8 cellular contexts compared by ENCODE assay signal in the genomic region with DNA sequence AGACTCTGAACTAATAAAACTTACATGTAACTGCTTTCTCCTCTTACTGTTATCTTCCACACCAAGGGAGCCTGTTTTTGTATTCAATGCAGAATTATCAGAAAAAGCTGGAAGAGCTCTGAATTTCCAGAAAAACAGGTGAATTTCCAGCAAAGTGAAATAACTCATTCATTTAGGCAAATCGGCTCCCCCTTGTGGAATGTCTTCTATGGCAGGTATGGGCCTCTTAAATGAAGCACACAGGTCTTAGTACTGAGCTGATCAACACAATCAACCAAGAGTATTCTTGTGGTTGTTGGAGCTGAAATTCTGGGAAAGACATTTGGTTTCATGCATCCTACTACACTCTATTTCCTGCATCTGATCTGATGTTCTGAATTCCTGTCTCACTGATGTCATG. TPM values are rescaled to one million over a fixed set of nuclear protein-coding genes. Genes with fewer than 3 reads are reported as not detected.
DNase-seq lines count a peak whose midpoint lies in the region; ATAC-seq and TF ChIP-seq lines count a peak whose summit lies in the region.

No MANE protein-coding gene starts in this region.

- no peaks in the 10 kb centered on the region for H3K4me1 ChIP-seq in DOHH2 (ENCODE audit: control insufficient read depth, low read length)
- peaks cover 0 to 2% (median 1%) of the 10 kb centered on the region in 4 donors for H3K4me1 ChIP-seq in liver (ENCODE audit: control insufficient read depth in 4 of 4, insufficient read depth in 4 of 4, low read length in 3 of 4)

- ATAC-seq in HG03460 (IDR thresholded peaks at IDR 0.05; ENCODE audit: unreplicated experiment), result no peak
- no peak for ATAC-seq in HG02571 (IDR thresholded peaks at IDR 0.05; ENCODE audit: unreplicated experiment)

- H3K27me3 ChIP-seq in DOHH2 (ENCODE audit: control insufficient read depth, low read length) (peaks cover 1% of the 10 kb centered on the region), WERI-Rb-1 (ENCODE audit: insufficient read depth, low read depth, severe bottlenecking) (no peaks in the 10 kb centered on the region), liver (ENCODE audit: control insufficient read depth in 4 of 4, insufficient read depth in 4 of 4, low read length in 3 of 4) (no peaks in the 10 kb centered on the region)

- POLR2A ChIA-PET in activated CD4-positive, alpha-beta memory T cell treated with anti-CD3 and anti-CD28 coated beads, Interleukin-2, amount 10 ng/mL, durations not matched to agents 7 days and 5 days (lab: Charles Lee), result no interaction called here

- TF ChIP-seq EP300 in Ishikawa (IDR thresholded peaks at IDR 0.05; ENCODE audit: borderline replicate concordance), result no peak

- no peaks in the 10 kb centered on the region for H3K79me2 ChIP-seq in DOHH2 (ENCODE audit: control insufficient read depth, low read length)

- no peak overlapping the region for H3K9ac ChIP-seq in liver (ENCODE audit: low read depth in 1 of 2, low read length in 2 of 2)

- H4K20me1 ChIP-seq in DOHH2 (ENCODE audit: control insufficient read depth, insufficient read depth, low read depth, low read length), result no peaks in the 10 kb centered on the region

- 12% methylated on average over 1 of the region's 1 CpG for WGBS in liver

- H3K4me2 ChIP-seq in DOHH2 (ENCODE audit: low read length), result no peak overlapping the region

- peak; percentile 58 for TF ChIP-seq RAD21 in Ishikawa (IDR thresholded peaks at IDR 0.05; ENCODE audit: low read depth)
- peak; percentile 82 to 88 for TF ChIP-seq RAD21 in liver (IDR thresholded peaks at IDR 0.05)

- H3K4me1 Mint-ChIP-seq in activated CD4-positive, alpha-beta memory T cell treated with anti-CD3 and anti-CD28 coated beads, Interleukin-2, amount 10 ng/mL, durations not matched to agents 7 days and 5 days, result no peaks in the 10 kb centered on the region

- H3K4me3 Mint-ChIP-seq in activated CD4-positive, alpha-beta memory T cell treated with anti-CD3 and anti-CD28 coated beads, Interleukin-2, amount 10 ng/mL, durations not matched to agents 7 days and 5 days, result no peak overlapping the region

- no peaks in the 10 kb centered on the region for H3K9me3 Mint-ChIP-seq in activated CD4-positive, alpha-beta memory T cell treated with anti-CD3 and anti-CD28 coated beads, Interleukin-2, amount 10 ng/mL, durations not matched to agents 7 days and 5 days

- no peaks in the 10 kb centered on the region for H3K9me3 ChIP-seq in DOHH2 (ENCODE audit: control insufficient read depth, insufficient read depth, low read length)
- no peaks in the 10 kb centered on the region for H3K9me3 ChIP-seq in WERI-Rb-1 (ENCODE audit: severe bottlenecking)
- H3K9me3 ChIP-seq in liver (ENCODE audit: control insufficient read depth in 4 of 4, low read length in 3 of 4), result no peaks in the 10 kb centered on the region

- CTCF ChIA-PET in activated CD4-positive, alpha-beta memory T cell treated with anti-CD3 and anti-CD28 coated beads, Interleukin-2, amount 10 ng/mL, durations not matched to agents 7 days and 5 days (lab: Charles Lee), result interaction anchor here (1.1 kb wide), 1 partner anchor 9 kb away, joined by 3 read pairs; no protein-coding TSS in a partner anchor

- no peaks in the 10 kb centered on the region for H3K36me3 ChIP-seq in DOHH2 (ENCODE audit: control insufficient read depth, low read length)
- no peaks in the 10 kb centered on the region for H3K36me3 ChIP-seq in WERI-Rb-1
- no peaks in the 10 kb centered on the region for H3K36me3 ChIP-seq in liver (ENCODE audit: control insufficient read depth in 4 of 4, insufficient read depth in 3 of 4, low read depth in 1 of 4, low read length in 3 of 4)

- no peaks in the 10 kb centered on the region for H3K36me3 Mint-ChIP-seq in activated CD4-positive, alpha-beta memory T cell treated with anti-CD3 and anti-CD28 coated beads, Interleukin-2, amount 10 ng/mL, durations not matched to agents 7 days and 5 days (ENCODE audit: low read depth)

- peak; percentile 47 for TF ChIP-seq CTCF in DOHH2 (IDR thresholded peaks at IDR 0.05; ENCODE audit: low read depth, low read length, poor library complexity, severe bottlenecking)
- TF ChIP-seq CTCF in WERI-Rb-1 (IDR thresholded peaks at IDR 0.05; ENCODE audit: low read depth, low read length), result peak; percentile 48
- TF ChIP-seq CTCF in liver (IDR thresholded peaks at IDR 0.05; ENCODE audit: low read depth, low read length, missing input control), result peak; percentile 63

- DNase-seq in WERI-Rb-1, result peak; percentile 38
- DNase-seq in activated CD4-positive, alpha-beta memory T cell treated with anti-CD3 and anti-CD28 coated beads, Interleukin-2, amount 10 ng/mL, durations not matched to agents 7 days and 5 days, result no peak
- no peak for DNase-seq in dedifferentiated amniotic fluid mesenchymal stem cell (ENCODE audit: extremely low spot score)

- H3K27ac ChIP-seq in DOHH2 (ENCODE audit: low read depth, low read length) (no peak overlapping the region), WERI-Rb-1 (no peak overlapping the region), liver (ENCODE audit: low read depth in 1 of 2, low read length in 2 of 2) (no peak overlapping the region)

- H3K4me3 ChIP-seq in DOHH2 (ENCODE audit: low read length) (no peak overlapping the region), WERI-Rb-1 (ENCODE audit: low read depth, low read length) (no peak overlapping the region), liver (ENCODE audit: low read depth in 1 of 3, low read length in 3 of 3) (no peak overlapping the region)

- no peaks in the 10 kb centered on the region for H3K9me2 ChIP-seq in DOHH2 (replicated peaks; ENCODE audit: control insufficient read depth, low read length)

- H3K27ac Mint-ChIP-seq in activated CD4-positive, alpha-beta memory T cell treated with anti-CD3 and anti-CD28 coated beads, Interleukin-2, amount 10 ng/mL, durations not matched to agents 7 days and 5 days, result no peak overlapping the region

- no peaks in the 10 kb centered on the region for H3K27me3 Mint-ChIP-seq in activated CD4-positive, alpha-beta memory T cell treated with anti-CD3 and anti-CD28 coated beads, Interleukin-2, amount 10 ng/mL, durations not matched to agents 7 days and 5 days

- H3F3A ChIP-seq in DOHH2 (ENCODE audit: control insufficient read depth, insufficient read depth), result no peaks in the 10 kb centered on the region

TF ChIP-seq in Ishikawa, 13 proteins besides CTCF, POLR2A, EP300 and RAD21 (continues in another document):
- no peak for TF ChIP-seq YY1 (IDR thresholded peaks at IDR 0.05; ENCODE audit: low read depth)
- TF ChIP-seq, protein P1, sequence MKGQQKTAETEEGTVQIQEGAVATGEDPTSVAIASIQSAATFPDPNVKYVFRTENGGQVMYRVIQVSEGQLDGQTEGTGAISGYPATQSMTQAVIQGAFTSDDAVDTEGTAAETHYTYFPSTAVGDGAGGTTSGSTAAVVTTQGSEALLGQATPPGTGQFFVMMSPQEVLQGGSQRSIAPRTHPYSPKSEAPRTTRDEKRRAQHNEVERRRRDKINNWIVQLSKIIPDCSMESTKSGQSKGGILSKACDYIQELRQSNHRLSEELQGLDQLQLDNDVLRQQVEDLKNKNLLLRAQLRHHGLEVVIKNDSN (IDR thresholded peaks at IDR 0.05), result no peak
- TF ChIP-seq NFIC (IDR thresholded peaks at IDR 0.05), result no peak
- no peak for TF ChIP-seq CREB1 (IDR thresholded peaks at IDR 0.05; ENCODE audit: low read depth)
- TF ChIP-seq ZBTB7A (IDR thresholded peaks at IDR 0.05; ENCODE audit: low read depth), result no peak
- TF ChIP-seq, protein P2, sequence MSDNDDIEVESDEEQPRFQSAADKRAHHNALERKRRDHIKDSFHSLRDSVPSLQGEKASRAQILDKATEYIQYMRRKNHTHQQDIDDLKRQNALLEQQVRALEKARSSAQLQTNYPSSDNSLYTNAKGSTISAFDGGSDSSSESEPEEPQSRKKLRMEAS (IDR thresholded peaks at IDR 0.05), result no peak

TF ChIP-seq in liver, 16 proteins besides CTCF, POLR2A, EP300 and RAD21:
- TF ChIP-seq, protein P3, sequence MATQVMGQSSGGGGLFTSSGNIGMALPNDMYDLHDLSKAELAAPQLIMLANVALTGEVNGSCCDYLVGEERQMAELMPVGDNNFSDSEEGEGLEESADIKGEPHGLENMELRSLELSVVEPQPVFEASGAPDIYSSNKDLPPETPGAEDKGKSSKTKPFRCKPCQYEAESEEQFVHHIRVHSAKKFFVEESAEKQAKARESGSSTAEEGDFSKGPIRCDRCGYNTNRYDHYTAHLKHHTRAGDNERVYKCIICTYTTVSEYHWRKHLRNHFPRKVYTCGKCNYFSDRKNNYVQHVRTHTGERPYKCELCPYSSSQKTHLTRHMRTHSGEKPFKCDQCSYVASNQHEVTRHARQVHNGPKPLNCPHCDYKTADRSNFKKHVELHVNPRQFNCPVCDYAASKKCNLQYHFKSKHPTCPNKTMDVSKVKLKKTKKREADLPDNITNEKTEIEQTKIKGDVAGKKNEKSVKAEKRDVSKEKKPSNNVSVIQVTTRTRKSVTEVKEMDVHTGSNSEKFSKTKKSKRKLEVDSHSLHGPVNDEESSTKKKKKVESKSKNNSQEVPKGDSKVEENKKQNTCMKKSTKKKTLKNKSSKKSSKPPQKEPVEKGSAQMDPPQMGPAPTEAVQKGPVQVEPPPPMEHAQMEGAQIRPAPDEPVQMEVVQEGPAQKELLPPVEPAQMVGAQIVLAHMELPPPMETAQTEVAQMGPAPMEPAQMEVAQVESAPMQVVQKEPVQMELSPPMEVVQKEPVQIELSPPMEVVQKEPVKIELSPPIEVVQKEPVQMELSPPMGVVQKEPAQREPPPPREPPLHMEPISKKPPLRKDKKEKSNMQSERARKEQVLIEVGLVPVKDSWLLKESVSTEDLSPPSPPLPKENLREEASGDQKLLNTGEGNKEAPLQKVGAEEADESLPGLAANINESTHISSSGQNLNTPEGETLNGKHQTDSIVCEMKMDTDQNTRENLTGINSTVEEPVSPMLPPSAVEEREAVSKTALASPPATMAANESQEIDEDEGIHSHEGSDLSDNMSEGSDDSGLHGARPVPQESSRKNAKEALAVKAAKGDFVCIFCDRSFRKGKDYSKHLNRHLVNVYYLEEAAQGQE (IDR thresholded peaks at IDR 0.05), result no peak
- TF ChIP-seq HNF4A (conservative IDR thresholded peaks at IDR 0.05) (no peak), YY1 (IDR thresholded peaks at IDR 0.05) (no peak), FOXA2 (IDR thresholded peaks at IDR 0.05) (no peak), TAF1 (conservative IDR thresholded peaks at IDR 0.05) (no peak), RXRA (IDR thresholded peaks at IDR 0.05) (no peak), NR2F2 (IDR thresholded peaks at IDR 0.05) (no peak)
- TF ChIP-seq, protein P4, sequence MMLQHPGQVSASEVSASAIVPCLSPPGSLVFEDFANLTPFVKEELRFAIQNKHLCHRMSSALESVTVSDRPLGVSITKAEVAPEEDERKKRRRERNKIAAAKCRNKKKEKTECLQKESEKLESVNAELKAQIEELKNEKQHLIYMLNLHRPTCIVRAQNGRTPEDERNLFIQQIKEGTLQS (IDR thresholded peaks at IDR 0.05), result no peak

RNA-seq across cellular contexts. Expression of a gene that starts 31.0 kb away (rescaled TPM):
- total RNA-seq in liver, result 10 to 100 TPM; 11.2 to 35.6 TPM
- polyA plus RNA-seq in liver, result 1 to 10 TPM; 3.6 to 5.1 TPM
- under 1 TPM; 0.13 to 0.15 TPM for total RNA-seq in activated CD4-positive, alpha-beta memory T cell treated with anti-CD3 and anti-CD28 coated beads, Interleukin-2, amount 10 ng/mL, durations not matched to agents 7 days and 5 days

Comparison
In these comparisons a context has a peak if more than half of its experiments do, and no peak if none do; other contexts are left out.
1. RNA of a gene that starts 31.0 kb away (total RNA-seq): 11.2 to 35.6 TPM in liver; 0.13 to 0.15 TPM in activated CD4-positive, alpha-beta memory T cell treated with anti-CD3 and anti-CD28 coated beads, Interleukin-2, amount 10 ng/mL, durations not matched to agents 7 days and 5 days; every median in the first group is over 10 times any median in the second.
2. Peak in every context shown above with its lines, with median percentiles within 50 percentile points of each other: CTCF ChIP-seq.